14 cellular contexts compared by ENCODE assay signal in genomic region chr12:98744692-98745091, GRCh38.
DNase-seq lines count a peak whose midpoint lies in the region; ATAC-seq lines count a peak whose summit lies in the region.
"Had no signal": no experiment of that assay in that cellular context is flagged by ENCODE, and none has a peak within 500 bp of the region (broad histone marks: within the 10 kb centered on the region; RNA-seq: fewer than 3 reads in every experiment).

No MANE protein-coding gene starts in this region.

- H3K36me3 Mint-ChIP-seq in activated T-cell treated with anti-CD3 and anti-CD28 coated beads, Interleukin-2, amount 50 U/mL, for 24 hours (ENCODE audit: low read depth) = no peaks in the 10 kb centered on the region
- no peaks in the 10 kb centered on the region for H3K36me3 Mint-ChIP-seq in CD4-positive, alpha-beta memory T cell
- peaks cover 5% of the 10 kb centered on the region for H3K36me3 Mint-ChIP-seq in T-helper 17 cell (ENCODE audit: low read depth)
- H3K36me3 Mint-ChIP-seq in effector memory CD8-positive, alpha-beta T cell (ENCODE audit: insufficient read depth) = peaks cover 2% of the 10 kb centered on the region
- H3K36me3 Mint-ChIP-seq: naive thymus-derived CD8-positive, alpha-beta T cell had no signal

- CTCF ChIA-PET in CD4-positive, alpha-beta memory T cell (lab: Charles Lee; ENCODE audit: partially characterized antibody) = no interaction called here

- peak overlapping the region; percentile 39 for H3K4me3 Mint-ChIP-seq in activated T-cell treated with anti-CD3 and anti-CD28 coated beads, Interleukin-2, amount 50 U/mL, for 24 hours
- peak overlapping the region; percentile 66 to 88 (median 78) for H3K4me3 Mint-ChIP-seq in CD4-positive, alpha-beta memory T cell
- H3K4me3 Mint-ChIP-seq in T-helper 17 cell = peak overlapping the region; percentile 91
- H3K4me3 Mint-ChIP-seq in effector memory CD8-positive, alpha-beta T cell = peak overlapping the region in 1 of 2 donors; percentile 86

- H3K9me3 Mint-ChIP-seq in activated T-cell treated with anti-CD3 and anti-CD28 coated beads, Interleukin-2, amount 50 U/mL, for 24 hours = no peaks in the 10 kb centered on the region
- H3K9me3 Mint-ChIP-seq in CD4-positive, alpha-beta memory T cell = peaks cover 0 to 4% (median 0%) of the 10 kb centered on the region in 8 donors
- H3K9me3 Mint-ChIP-seq in effector memory CD8-positive, alpha-beta T cell = peaks cover 0 to 4% of the 10 kb centered on the region in 2 donors
- H3K9me3 Mint-ChIP-seq: stimulated activated naive CD8-positive, alpha-beta T cell treated with anti-CD3 and anti-CD28 coated beads, Interleukin-15, Interleukin-2, amounts not matched to agents 100 ng/mL and 50 ng/mL, for 24 hours had no signal

- no peak for DNase-seq in activated T-cell treated with anti-CD3 and anti-CD28 coated beads, Interleukin-2, amount 50 U/mL, for 24 hours
- DNase-seq in activated T-cell treated with anti-CD3 and anti-CD28 coated beads for 4 hours = no peak
- DNase-seq in CD4-positive, alpha-beta memory T cell = peak; percentile 12 to 42 (median 36)
- DNase-seq in T-helper 17 cell = no peak
- DNase-seq in effector memory CD8-positive, alpha-beta T cell = no peak
- no peak for DNase-seq in globus pallidus (ENCODE audit: low spot score)
- no peak for DNase-seq in cerebellar nuclear complex (lab: John Stamatoyannopoulos, UW)
- no peak for DNase-seq in stimulated activated naive CD4-positive, alpha-beta T cell (lab: John Stamatoyannopoulos, UW)
- DNase-seq: naive thymus-derived CD8-positive, alpha-beta T cell; NCI-H2107 had no signal

- no peak overlapping the region for H3K27ac ChIP-seq in CD4-positive, alpha-beta memory T cell (ENCODE audit: low read depth, low read length)
- H3K27ac ChIP-seq: gastroesophageal sphincter, GM23248, tibial nerve had no signal

- H3K4me3 ChIP-seq in CD4-positive, alpha-beta memory T cell (ENCODE audit: low read length in 2 of 2) = no peak overlapping the region

- H3K9me3 ChIP-seq in CD4-positive, alpha-beta memory T cell (ENCODE audit: control insufficient read depth in 1 of 2, low read length in 2 of 2) = no peaks in the 10 kb centered on the region
- no peaks in the 10 kb centered on the region for H3K9me3 ChIP-seq in T-helper 17 cell (ENCODE audit: control insufficient read depth, low read length, poor library complexity, severe bottlenecking)
- H3K9me3 ChIP-seq: tibial nerve had no signal

- POLR2A ChIA-PET in CD4-positive, alpha-beta memory T cell (lab: Charles Lee; ENCODE audit: partially characterized antibody) = no interaction called here

- peak; percentile 69 for ATAC-seq in T-helper 17 cell
- peak; percentile 46 for ATAC-seq in effector memory CD8-positive, alpha-beta T cell (replicated peaks)
- ATAC-seq: naive thymus-derived CD8-positive, alpha-beta T cell had no signal

- peaks cover 47% of the 10 kb centered on the region for H3K4me1 Mint-ChIP-seq in activated T-cell treated with anti-CD3 and anti-CD28 coated beads, Interleukin-2, amount 50 U/mL, for 24 hours (ENCODE audit: low read depth)
- H3K4me1 Mint-ChIP-seq in CD4-positive, alpha-beta memory T cell = peaks cover 6 to 14% (median 10%) of the 10 kb centered on the region in 4 donors
- H3K4me1 Mint-ChIP-seq in T-helper 17 cell = peaks cover 29% of the 10 kb centered on the region
- peaks cover 7% of the 10 kb centered on the region in 2 donors for H3K4me1 Mint-ChIP-seq in effector memory CD8-positive, alpha-beta T cell (ENCODE audit: low read depth in 2 of 2)

- no peaks in the 10 kb centered on the region for H3K36me3 ChIP-seq in CD4-positive, alpha-beta memory T cell (ENCODE audit: insufficient read depth, low read length)

- no peaks in the 10 kb centered on the region for H3K27me3 ChIP-seq in CD4-positive, alpha-beta memory T cell (ENCODE audit: insufficient read depth, low read length)
- H3K27me3 ChIP-seq: gastroesophageal sphincter had no signal

- intact Hi-C loops in CD4-positive, alpha-beta memory T cell (cut with micrococcal nuclease) = no loop called here

- H3K27ac Mint-ChIP-seq in activated T-cell treated with anti-CD3 and anti-CD28 coated beads, Interleukin-2, amount 50 U/mL, for 24 hours = no peak overlapping the region
- peak overlapping the region in 2 of 7 donors; percentile 20 to 38 for H3K27ac Mint-ChIP-seq in CD4-positive, alpha-beta memory T cell
- H3K27ac Mint-ChIP-seq in T-helper 17 cell = no peak overlapping the region
- H3K27ac Mint-ChIP-seq in effector memory CD8-positive, alpha-beta T cell = no peak overlapping the region
- H3K27ac Mint-ChIP-seq: naive thymus-derived CD8-positive, alpha-beta T cell; stimulated activated naive CD8-positive, alpha-beta T cell treated with anti-CD3 and anti-CD28 coated beads, Interleukin-15, Interleukin-2, amounts not matched to agents 100 ng/mL and 50 ng/mL, for 24 hours had no signal

- H3K27me3 Mint-ChIP-seq in activated T-cell treated with anti-CD3 and anti-CD28 coated beads, Interleukin-2, amount 50 U/mL, for 24 hours = peaks cover 38% of the 10 kb centered on the region
- peaks cover 11 to 23% of the 10 kb centered on the region in 2 donors for H3K27me3 Mint-ChIP-seq in CD4-positive, alpha-beta memory T cell
- H3K27me3 Mint-ChIP-seq in T-helper 17 cell = peaks cover 28% of the 10 kb centered on the region
- H3K27me3 Mint-ChIP-seq in effector memory CD8-positive, alpha-beta T cell = peaks cover 28 to 52% of the 10 kb centered on the region in 2 donors

- H3K4me1 ChIP-seq in CD4-positive, alpha-beta memory T cell (ENCODE audit: insufficient read depth, low read length) = peaks cover 20% of the 10 kb centered on the region

Comparison
In these comparisons a context has a peak if more than half of its experiments do, and no peak if none do; other contexts are left out.
1. DNase-seq: peak in CD4-positive, alpha-beta memory T cell (5 of 5); none in activated T-cell treated with anti-CD3 and anti-CD28 coated beads, Interleukin-2, amount 50 U/mL, for 24 hours (single experiment), activated T-cell treated with anti-CD3 and anti-CD28 coated beads for 4 hours (single experiment), T-helper 17 cell (0 of 3), effector memory CD8-positive, alpha-beta T cell (0 of 3), globus pallidus (single experiment), cerebellar nuclear complex (0 of 2) and stimulated activated naive CD4-positive, alpha-beta T cell (0 of 6).